ENCODE assay signal across 9 cellular contexts in the genomic region with DNA sequence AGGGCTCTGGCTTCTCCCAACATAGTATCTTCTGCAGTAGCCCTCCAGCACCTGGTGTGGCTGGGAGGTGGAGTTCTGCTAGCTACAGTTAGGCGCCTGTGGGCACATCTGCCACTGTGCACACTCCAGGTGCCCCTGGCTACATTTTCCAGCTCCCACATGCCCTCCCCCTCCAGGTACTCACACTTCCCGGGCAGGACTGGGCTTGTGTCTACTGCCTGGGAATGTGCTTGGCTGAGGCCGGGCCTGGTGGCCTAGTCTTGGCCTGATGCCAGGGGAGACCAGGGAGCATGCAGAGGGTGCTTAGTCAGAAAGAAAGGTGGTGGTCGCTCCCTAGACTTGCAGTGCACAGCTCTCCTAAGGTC. TPM values are rescaled to one million over a fixed set of nuclear protein-coding genes. Genes with fewer than 3 reads are reported as not detected.
DNase-seq lines count a peak whose midpoint lies in the region; ATAC-seq and TF ChIP-seq lines count a peak whose summit lies in the region.
"Had no signal": no experiment of that assay in that cellular context is flagged by ENCODE, and none has a peak within 500 bp of the region (broad histone marks: within the 10 kb centered on the region; RNA-seq: fewer than 3 reads in every experiment).

No MANE protein-coding gene starts in this region.

- H3K4me3 Mint-ChIP-seq in natural killer cell, result no peak overlapping the region
- H3K4me3 Mint-ChIP-seq: stimulated activated naive CD8-positive, alpha-beta T cell treated with anti-CD3 and anti-CD28 coated beads, Interleukin-15, Interleukin-2, amounts not matched to agents 100 ng/mL and 50 ng/mL, for 24 hours had no signal

- H3K36me3 ChIP-seq in trophoblast cell (ENCODE audit: control insufficient read depth in 1 of 2, insufficient read depth in 2 of 2, low read length in 2 of 2), result peaks cover 26 to 29% of the 10 kb centered on the region in 2 experiments

- H3K79me1 ChIP-seq in trophoblast cell (ENCODE audit: low read length), result peaks cover 25% of the 10 kb centered on the region

- no peak overlapping the region for H3K27ac Mint-ChIP-seq in natural killer cell
- H3K27ac Mint-ChIP-seq: stimulated activated naive CD8-positive, alpha-beta T cell treated with anti-CD3 and anti-CD28 coated beads, Interleukin-15, Interleukin-2, amounts not matched to agents 100 ng/mL and 50 ng/mL, for 24 hours had no signal

- no peaks in the 10 kb centered on the region for H3K36me3 Mint-ChIP-seq in natural killer cell

- H4K8ac ChIP-seq in trophoblast cell (ENCODE audit: low read depth, low read length), result no peak overlapping the region

- no peak overlapping the region for H4K12ac ChIP-seq in trophoblast cell (ENCODE audit: low read depth, low read length)

- peaks cover 8% of the 10 kb centered on the region for H3K79me2 ChIP-seq in trophoblast cell (ENCODE audit: control insufficient read depth, insufficient read depth, low read length, poor library complexity)

- no peak overlapping the region for H2BK12ac ChIP-seq in trophoblast cell (ENCODE audit: low read length)

- ATAC-seq in HG02973 (IDR thresholded peaks at IDR 0.05; ENCODE audit: unreplicated experiment), result no peak
- ATAC-seq in natural killer cell, result no peak

- H2BK5ac ChIP-seq in trophoblast cell (ENCODE audit: low read depth, low read length, poor library complexity), result no peak overlapping the region

- intact Hi-C loops in natural killer cell (cut with micrococcal nuclease), result no loop called here

- no peak overlapping the region for H4K91ac ChIP-seq in trophoblast cell (ENCODE audit: low read depth, low read length)

- peaks cover 0 to 9% of the 10 kb centered on the region in 2 donors for H3K27me3 Mint-ChIP-seq in natural killer cell (ENCODE audit: low read depth in 2 of 2)

- H3K27me3 ChIP-seq in trophoblast cell (ENCODE audit: insufficient read depth, low read length), result no peaks in the 10 kb centered on the region

- no peak overlapping the region for H3K27ac ChIP-seq in trophoblast cell (ENCODE audit: low read depth, low read length)

- peaks cover 2% of the 10 kb centered on the region for H3K9me3 ChIP-seq in trophoblast cell (ENCODE audit: insufficient read depth, low read depth, low read length)

- WGBS in trophoblast cell (ENCODE audit: extremely low coverage, insufficient coverage, insufficient read length), result no CpG with 5 or more reads among the region's 4 CpGs

- H3K23ac ChIP-seq in trophoblast cell (ENCODE audit: low read length), result no peak overlapping the region

- H3K9ac ChIP-seq in trophoblast cell (ENCODE audit: low read length), result no peak overlapping the region

- H3K14ac ChIP-seq in trophoblast cell (ENCODE audit: low read length), result no peak overlapping the region

- H3K4me1 Mint-ChIP-seq in natural killer cell, result peaks cover 7 to 8% of the 10 kb centered on the region in 2 donors

- H3K4me3 ChIP-seq in choroid plexus epithelial cell (ENCODE audit: low read depth, low read length), result peak overlapping the region; percentile 8
- no peak overlapping the region for H3K4me3 ChIP-seq in trophoblast cell (ENCODE audit: low read depth, low read length)

- no peak overlapping the region for H3K4ac ChIP-seq in trophoblast cell (ENCODE audit: low read depth, low read length)

- H3K9me3 Mint-ChIP-seq in natural killer cell, result no peaks in the 10 kb centered on the region
- H3K9me3 Mint-ChIP-seq: stimulated activated naive CD8-positive, alpha-beta T cell treated with anti-CD3 and anti-CD28 coated beads, Interleukin-15, Interleukin-2, amounts not matched to agents 100 ng/mL and 50 ng/mL, for 24 hours had no signal

- no peak overlapping the region for H2AK5ac ChIP-seq in trophoblast cell (ENCODE audit: low read length)

- DNase-seq in DMS79 treated with DMSO at 0.1 percent for 48 hours (lab: John Stamatoyannopoulos, UW), result peak; percentile 99
- DNase-seq in NCI-H2196 (lab: John Stamatoyannopoulos, UW; ENCODE audit: unreplicated experiment), result peak; percentile 88
- DNase-seq in choroid plexus epithelial cell (ENCODE audit: low read depth), result peak; percentile 56
- peak; percentile 16 to 20 for DNase-seq in trophoblast cell
- no peak for DNase-seq in natural killer cell
- DNase-seq in NOMO-1 (lab: John Stamatoyannopoulos, UW; ENCODE audit: unreplicated experiment in 2 of 2), result no peak
- DNase-seq in NAMALWA (ENCODE audit: low spot score), result no peak

- no peak overlapping the region for H3K4me2 ChIP-seq in trophoblast cell (ENCODE audit: low read length)

- H3K4me1 ChIP-seq in trophoblast cell (ENCODE audit: control insufficient read depth in 1 of 2, insufficient read depth in 2 of 2, low read length in 2 of 2), result peaks cover 29 to 43% of the 10 kb centered on the region in 2 experiments

- no peak overlapping the region for H2AFZ ChIP-seq in trophoblast cell (ENCODE audit: insufficient read depth, low read length, poor library complexity)

- TF ChIP-seq CTCF in choroid plexus epithelial cell (conservative IDR thresholded peaks at IDR 0.05; ENCODE audit: low read depth, low read length) (no peak), natural killer cell (IDR thresholded peaks at IDR 0.05) (no peak)

- H2BK120ac ChIP-seq in trophoblast cell (ENCODE audit: insufficient read depth, low read length, poor library complexity), result no peak overlapping the region

- H3K18ac ChIP-seq in trophoblast cell (ENCODE audit: low read length), result no peak overlapping the region

RNA-seq across cellular contexts. Expression of a gene that starts 15.9 kb away (rescaled TPM):
- polyA plus RNA-seq in trophoblast cell (2013), result 22.5 and 22.6 TPM in 2 replicates
- 1 to 10 TPM in 1 of 3 donors, under 1 TPM in 2; 0.75 to 1.1 (median 0.95) TPM for total RNA-seq in natural killer cell

RNA-seq across cellular contexts. Expression of a gene that starts 51.1 kb away (rescaled TPM):
- 246 and 250 TPM in 2 replicates for polyA plus RNA-seq in trophoblast cell (2013)
- total RNA-seq in natural killer cell, result 10 to 100 TPM; 72.9 to 88.6 (median 88.4) TPM

RNA-seq across cellular contexts. Expression of a gene that starts 56.2 kb away (rescaled TPM):
- 0.33 and 0.39 TPM in 2 replicates for polyA plus RNA-seq in trophoblast cell (2013)
- total RNA-seq in natural killer cell, result not detected

RNA-seq across cellular contexts. Expression of a gene that starts 57.5 kb away (rescaled TPM):
- 11.9 and 13.7 TPM in 2 replicates for polyA plus RNA-seq in trophoblast cell (2013)
- 1 to 10 TPM; 7.2 to 9.8 (median 8.1) TPM for total RNA-seq in natural killer cell

Comparison
In these comparisons a context has a peak if more than half of its experiments do, and no peak if none do; other contexts are left out.
1. DNase-seq: peak in DMS79 treated with DMSO at 0.1 percent for 48 hours (single experiment), NCI-H2196 (single experiment), choroid plexus epithelial cell (single experiment) and trophoblast cell (2 of 2); none in natural killer cell (single experiment), NOMO-1 (0 of 2) and NAMALWA (single experiment).